In genomic region chr2:130755234-130756040, GRCh38 we compare ENCODE assay signal across 9 cellular contexts. TPM values are rescaled to one million over a fixed set of nuclear protein-coding genes. Genes with fewer than 3 reads are reported as not detected.
DNase-seq lines count a peak whose midpoint lies in the region; ATAC-seq and TF ChIP-seq lines count a peak whose summit lies in the region.
"Had no signal": no experiment of that assay in that cellular context is flagged by ENCODE, and none has a peak within 500 bp of the region (broad histone marks: within the 10 kb centered on the region; RNA-seq: fewer than 3 reads in every experiment).

A gene with protein sequence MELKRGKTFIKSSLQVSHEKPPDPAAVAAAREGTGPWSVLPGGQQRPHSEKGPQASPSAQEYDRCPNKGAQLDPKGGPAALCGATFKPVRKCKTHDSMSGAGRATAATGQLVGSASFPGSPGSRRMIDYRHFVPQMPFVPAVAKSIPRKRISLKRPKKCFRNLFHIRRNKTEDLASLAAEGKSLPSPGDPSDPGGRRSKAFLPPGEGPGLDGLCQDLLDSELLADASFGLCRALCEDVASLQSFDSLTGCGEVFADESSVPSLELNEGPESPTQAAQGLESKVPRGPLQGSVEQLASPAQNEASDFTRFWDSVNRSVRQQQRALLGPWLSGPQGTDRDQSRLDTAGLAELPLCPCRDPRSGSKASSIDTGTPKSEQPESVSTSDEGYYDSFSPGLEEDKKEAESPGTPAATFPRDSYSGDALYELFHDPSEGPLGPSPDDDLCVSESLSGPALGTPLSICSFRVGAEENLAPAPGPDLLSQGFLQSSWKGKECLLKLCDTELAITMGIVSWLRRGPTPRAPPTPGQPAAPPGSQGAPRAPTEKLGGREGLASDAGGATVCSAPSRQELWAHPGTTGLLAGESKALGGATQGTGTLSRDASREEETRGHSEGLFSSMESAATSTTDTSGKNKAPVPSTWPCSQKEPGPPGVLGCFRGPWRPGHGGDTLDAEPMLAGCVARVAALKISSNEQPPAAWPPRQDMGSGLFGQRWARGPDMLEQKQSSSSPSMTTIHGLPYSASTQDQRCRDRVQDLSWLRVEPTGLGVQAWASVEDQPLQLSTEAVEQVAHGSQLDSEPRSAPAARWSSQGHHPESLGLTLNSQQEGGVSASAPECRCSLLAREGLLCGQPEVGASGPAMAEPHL (plus strand): TSS chr2:130755540. CDS start chr2:130762073, 6,533 bp downstream.

- H3K79me2 ChIP-seq in neural cell (replicated peaks; ENCODE audit: insufficient read depth, low read length): peaks cover 28% of the 10 kb centered on the region

- H3K9me2 ChIP-seq in neural cell (ENCODE audit: insufficient read depth, low read length): no peaks in the 10 kb centered on the region

- no peaks in the 10 kb centered on the region for H3F3A ChIP-seq in neural cell (ENCODE audit: insufficient read depth, low read length, poor library complexity, severe bottlenecking)

- DNase-seq in DMS79 treated with DMSO at 0.1 percent for 48 hours (lab: John Stamatoyannopoulos, UW) (peak; percentile 75), NCI-H1092 treated with DMSO at 0.1 percent for 48 hours (lab: John Stamatoyannopoulos, UW) (peak; percentile 29), cerebellum (ENCODE audit: low spot score) (peak; percentile 87), CD14-positive monocyte (ENCODE audit: low spot score) (no peak), sciatic nerve (ENCODE audit: low spot score) (no peak), sigmoid colon (no peak)
- DNase-seq: SJCRH30 had no signal

- peaks cover 38 to 51% (median 41%) of the 10 kb centered on the region in 3 donors for H3K27me3 Mint-ChIP-seq in CD14-positive monocyte (ENCODE audit: low read depth in 3 of 3)

- peaks cover 0 to 7% (median 1%) of the 10 kb centered on the region in 7 donors for H3K9me3 Mint-ChIP-seq in CD14-positive monocyte

- TF ChIP-seq CTCF in neural cell (IDR thresholded peaks at IDR 0.05; ENCODE audit: poor library complexity, severe bottlenecking): peak; percentile 29
- TF ChIP-seq CTCF in CD14-positive monocyte (IDR thresholded peaks at IDR 0.05): no peak
- no peak for TF ChIP-seq CTCF in sigmoid colon (IDR thresholded peaks at IDR 0.05)

- TF ChIP-seq POLR2A in sigmoid colon (IDR thresholded peaks at IDR 0.05): no peak

- H4K20me1 ChIP-seq in neural cell (ENCODE audit: insufficient read depth): no peaks in the 10 kb centered on the region

- WGBS in sigmoid colon, 2 donors: 3% methylated on average over 41 of the region's 41 CpGs

- H3K4me3 ChIP-seq in neural cell (ENCODE audit: low read length): peak within 1 kb of the TSS; percentile 99
- H3K4me3 ChIP-seq in sigmoid colon: peak within 1 kb of the TSS in 2 of 4 donors; percentile 24
- H3K4me3 ChIP-seq: SJCRH30 had no signal

- H3K4me1 ChIP-seq in sigmoid colon: peaks cover 0 to 5% (median 0%) of the 10 kb centered on the region in 4 donors
- H3K4me1 ChIP-seq: SJCRH30 had no signal

- no peaks in the 10 kb centered on the region for H3K36me3 Mint-ChIP-seq in CD14-positive monocyte

- no peak for TF ChIP-seq EP300 in neural cell (conservative IDR thresholded peaks at IDR 0.05; ENCODE audit: poor library complexity, severe bottlenecking)
- TF ChIP-seq EP300 in sigmoid colon (IDR thresholded peaks at IDR 0.05): no peak

- H3K4me1 Mint-ChIP-seq in CD14-positive monocyte: no peaks in the 10 kb centered on the region

- H3K9me3 ChIP-seq in neural cell (ENCODE audit: low read length): no peaks in the 10 kb centered on the region
- H3K9me3 ChIP-seq in sigmoid colon: no peaks in the 10 kb centered on the region
- H3K9me3 ChIP-seq: SJCRH30 had no signal

- H3K9ac ChIP-seq in neural cell (ENCODE audit: low read length): peak within 1 kb of the TSS; percentile 99

- peak within 1 kb of the TSS in 1 of 2 donors; percentile 79 for H3K4me3 Mint-ChIP-seq in CD14-positive monocyte

- no peaks in the 10 kb centered on the region for H3K36me3 ChIP-seq in neural cell (ENCODE audit: insufficient read depth, low read length)
- H3K36me3 ChIP-seq in sigmoid colon: no peaks in the 10 kb centered on the region
- H3K36me3 ChIP-seq: SJCRH30 had no signal

- peak within 1 kb of the TSS; percentile 83 for H3K4me2 ChIP-seq in neural cell (ENCODE audit: low read length)

- peak within 1 kb of the TSS; percentile 85 for H2AFZ ChIP-seq in neural cell (ENCODE audit: low read depth, low read length)

- H3K27ac Mint-ChIP-seq in CD14-positive monocyte: peak within 1 kb of the TSS in 1 of 7 donors; percentile 8

- H3K27me3 ChIP-seq in neural cell (ENCODE audit: insufficient read depth, low read depth, low read length) (peaks cover 8% of the 10 kb centered on the region), sigmoid colon (peaks cover 18 to 63% (median 30%) of the 10 kb centered on the region in 3 donors)

- intact Hi-C loops in CD14-positive monocyte (cut with micrococcal nuclease): no loop called here
- intact Hi-C loops in sciatic nerve (cut with DNase I): no loop called here
- intact Hi-C loops in sigmoid colon (cut with DNase I): no loop called here

- ATAC-seq in HG03565 (IDR thresholded peaks at IDR 0.05; ENCODE audit: unreplicated experiment): no peak
- no peak for ATAC-seq in sciatic nerve

- peak; percentile 46 for TF ChIP-seq RAD21 in neural cell (conservative IDR thresholded peaks at IDR 0.05)

- H3K27ac ChIP-seq in neural cell (ENCODE audit: low read length) (peak within 1 kb of the TSS; percentile 91), sigmoid colon (no peak within 1 kb of the TSS)
- H3K27ac ChIP-seq: SJCRH30 had no signal

TF ChIP-seq in neural cell, 6 proteins besides CTCF, POLR2A, EP300 and RAD21:
- TF ChIP-seq POLR2AphosphoS5 (IDR thresholded peaks at IDR 0.05): peak; percentile 33
- TF ChIP-seq MXI1 (conservative IDR thresholded peaks at IDR 0.05; ENCODE audit: poor library complexity, severe bottlenecking): peak; percentile 38
- TF ChIP-seq TAF1 (IDR thresholded peaks at IDR 0.05; ENCODE audit: low read depth): no peak
- TF ChIP-seq SMC3 (conservative IDR thresholded peaks at IDR 0.05; ENCODE audit: poor library complexity): peak; percentile 40
- TF ChIP-seq, protein P1, sequence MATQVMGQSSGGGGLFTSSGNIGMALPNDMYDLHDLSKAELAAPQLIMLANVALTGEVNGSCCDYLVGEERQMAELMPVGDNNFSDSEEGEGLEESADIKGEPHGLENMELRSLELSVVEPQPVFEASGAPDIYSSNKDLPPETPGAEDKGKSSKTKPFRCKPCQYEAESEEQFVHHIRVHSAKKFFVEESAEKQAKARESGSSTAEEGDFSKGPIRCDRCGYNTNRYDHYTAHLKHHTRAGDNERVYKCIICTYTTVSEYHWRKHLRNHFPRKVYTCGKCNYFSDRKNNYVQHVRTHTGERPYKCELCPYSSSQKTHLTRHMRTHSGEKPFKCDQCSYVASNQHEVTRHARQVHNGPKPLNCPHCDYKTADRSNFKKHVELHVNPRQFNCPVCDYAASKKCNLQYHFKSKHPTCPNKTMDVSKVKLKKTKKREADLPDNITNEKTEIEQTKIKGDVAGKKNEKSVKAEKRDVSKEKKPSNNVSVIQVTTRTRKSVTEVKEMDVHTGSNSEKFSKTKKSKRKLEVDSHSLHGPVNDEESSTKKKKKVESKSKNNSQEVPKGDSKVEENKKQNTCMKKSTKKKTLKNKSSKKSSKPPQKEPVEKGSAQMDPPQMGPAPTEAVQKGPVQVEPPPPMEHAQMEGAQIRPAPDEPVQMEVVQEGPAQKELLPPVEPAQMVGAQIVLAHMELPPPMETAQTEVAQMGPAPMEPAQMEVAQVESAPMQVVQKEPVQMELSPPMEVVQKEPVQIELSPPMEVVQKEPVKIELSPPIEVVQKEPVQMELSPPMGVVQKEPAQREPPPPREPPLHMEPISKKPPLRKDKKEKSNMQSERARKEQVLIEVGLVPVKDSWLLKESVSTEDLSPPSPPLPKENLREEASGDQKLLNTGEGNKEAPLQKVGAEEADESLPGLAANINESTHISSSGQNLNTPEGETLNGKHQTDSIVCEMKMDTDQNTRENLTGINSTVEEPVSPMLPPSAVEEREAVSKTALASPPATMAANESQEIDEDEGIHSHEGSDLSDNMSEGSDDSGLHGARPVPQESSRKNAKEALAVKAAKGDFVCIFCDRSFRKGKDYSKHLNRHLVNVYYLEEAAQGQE (IDR thresholded peaks at IDR 0.05; ENCODE audit: borderline replicate concordance): no peak
- TF ChIP-seq EZH2 (IDR thresholded peaks at IDR 0.05; ENCODE audit: borderline replicate concordance, insufficient read depth, low read length, poor library complexity, severe bottlenecking): no peak

RNA-seq across cellular contexts. Expression of the gene that starts here (rescaled TPM):
- total RNA-seq in cerebellum (25.7 TPM), sciatic nerve (not detected), sigmoid colon (1 to 10 TPM in 1 of 4 donors, under 1 TPM in 1, not detected in 2; 0.33 to 1.4 TPM)
- polyA plus RNA-seq in neural cell (19.2 and 22.7 TPM in 2 replicates), CD14-positive monocyte (not detected), sigmoid colon (under 1 TPM; under 0.01 to 0.28 (median 0.23) TPM)
- 87.4 and 95.9 TPM in 2 replicates for polyA minus RNA-seq in neural cell
- total RNA-seq: SJCRH30 had no signal

Comparison
In these comparisons a context has a peak if more than half of its experiments do, and no peak if none do; other contexts are left out.
1. RNA of the gene that starts here (total RNA-seq): 25.7 TPM in cerebellum (single experiment); 0.33 to 1.4 TPM in sigmoid colon and not detected in sciatic nerve (single experiment); every median in the first group is over 10 times any median in the second.
2. RNA of the gene that starts here (polyA plus RNA-seq): 19.2 to 22.7 TPM in neural cell; under 0.01 to 0.28 TPM in sigmoid colon and not detected in CD14-positive monocyte; every median in the first group is over 10 times any median in the second.
3. DNase-seq: peak in DMS79 treated with DMSO at 0.1 percent for 48 hours (single experiment), NCI-H1092 treated with DMSO at 0.1 percent for 48 hours (single experiment) and cerebellum (single experiment); none in CD14-positive monocyte (single experiment), sciatic nerve (single experiment) and sigmoid colon (single experiment).